Comparison of ENCODE assay signal across 25 cellular contexts in genomic region chr16:56741399-56741798, GRCh38.
"Had no signal": no experiment of that assay in that cellular context is flagged by ENCODE, and none has a peak within 500 bp of the region (broad histone marks: within the 10 kb centered on the region; RNA-seq: fewer than 3 reads in every experiment).

No MANE protein-coding gene starts in this region.

- H3K27me3 Mint-ChIP-seq: activated B cell treated with CpG ODN at 0.5 μM for 24 hours; activated naive CD8-positive, alpha-beta T cell treated with anti-CD3 and anti-CD28 coated beads, Interleukin-2, amount 10 ng/mL, durations not matched to agents 7 days and 5 days; dendritic cell treated with granulocyte-macrophage colony-stimulating factor and Interleukin-4, amounts not matched to agents 40 ng/mL and 50 ng/mL, for 4 days; memory B cell; type B pancreatic cell had no signal

- FAIRE-seq: endometrium had no signal

- H3K9me3 ChIP-seq: thoracic aorta, vagina had no signal

- H3K27ac ChIP-seq: thoracic aorta, vagina had no signal

- H3K27me3 ChIP-seq: vagina had no signal

- DNase-seq: activated B cell treated with CpG ODN at 0.5 μM for 24 hours; activated CD4-positive, alpha-beta T cell treated with anti-CD3 and anti-CD28 coated beads for 4 hours; activated CD4-positive, alpha-beta T cell treated with anti-CD3 and anti-CD28 coated beads, Interleukin-2, amount 50 U/mL, for 48 hours; activated CD8-positive, alpha-beta memory T cell treated with anti-CD3 and anti-CD28 coated beads, Interleukin-2, amount 50 U/mL, for 48 hours; activated effector memory CD4-positive, alpha-beta T cell treated with Interleukin-2 at 50 U/mL for 16 hours; activated naive CD4-positive, alpha-beta T cell treated with anti-CD3 and anti-CD28 coated beads for 36 hours; activated naive CD8-positive, alpha-beta T cell treated with anti-CD3 and anti-CD28 coated beads, Interleukin-2, amount 10 ng/mL, durations not matched to agents 7 days and 5 days; activated T-cell treated with anti-CD3 and anti-CD28 coated beads, Interleukin-2, amount 50 U/mL, for 48 hours; amniotic stem cell; effector CD4-positive, alpha-beta T cell; foreskin fibroblast; hypothalamus; nucleus accumbens; posterior cingulate gyrus; stimulated activated CD4-positive, alpha-beta T cell treated with anti-CD3 and anti-CD28 coated beads, Interleukin-2, amount 100 ng/mL, for 48 hours; stimulated activated CD8-positive, alpha-beta memory T cell treated with anti-CD3 and anti-CD28 coated beads, Interleukin-4, amount 100 ng/mL, for 48 hours; stimulated activated naive CD4-positive, alpha-beta T cell; T1000 had no signal

- H3K4me3 Mint-ChIP-seq: activated B cell treated with CpG ODN at 0.5 μM for 24 hours; activated naive CD4-positive, alpha-beta T cell treated with anti-CD3 and anti-CD28 coated beads for 36 hours; activated naive CD8-positive, alpha-beta T cell treated with anti-CD3 and anti-CD28 coated beads, Interleukin-2, amount 10 ng/mL, durations not matched to agents 7 days and 5 days; dendritic cell treated with granulocyte-macrophage colony-stimulating factor and Interleukin-4, amounts not matched to agents 40 ng/mL and 50 ng/mL, for 4 days; memory B cell; nephron; type B pancreatic cell had no signal

- H3K9me3 Mint-ChIP-seq: activated B cell treated with CpG ODN at 0.5 μM for 24 hours; activated naive CD4-positive, alpha-beta T cell treated with anti-CD3 and anti-CD28 coated beads for 36 hours; activated naive CD8-positive, alpha-beta T cell treated with anti-CD3 and anti-CD28 coated beads, Interleukin-2, amount 10 ng/mL, durations not matched to agents 7 days and 5 days; dendritic cell treated with granulocyte-macrophage colony-stimulating factor and Interleukin-4, amounts not matched to agents 40 ng/mL and 50 ng/mL, for 4 days; memory B cell; nephron; type B pancreatic cell had no signal

- H3K4me3 ChIP-seq: thoracic aorta, vagina had no signal

- H3K36me3 ChIP-seq: thoracic aorta, vagina had no signal

- H3K27ac Mint-ChIP-seq: activated B cell treated with CpG ODN at 0.5 μM for 24 hours; activated naive CD4-positive, alpha-beta T cell treated with anti-CD3 and anti-CD28 coated beads for 36 hours; activated naive CD8-positive, alpha-beta T cell treated with anti-CD3 and anti-CD28 coated beads, Interleukin-2, amount 10 ng/mL, durations not matched to agents 7 days and 5 days; dendritic cell treated with granulocyte-macrophage colony-stimulating factor and Interleukin-4, amounts not matched to agents 40 ng/mL and 50 ng/mL, for 4 days; memory B cell; nephron; type B pancreatic cell had no signal
